Comparison of ENCODE assay signal across 13 cellular contexts in the genomic region with DNA sequence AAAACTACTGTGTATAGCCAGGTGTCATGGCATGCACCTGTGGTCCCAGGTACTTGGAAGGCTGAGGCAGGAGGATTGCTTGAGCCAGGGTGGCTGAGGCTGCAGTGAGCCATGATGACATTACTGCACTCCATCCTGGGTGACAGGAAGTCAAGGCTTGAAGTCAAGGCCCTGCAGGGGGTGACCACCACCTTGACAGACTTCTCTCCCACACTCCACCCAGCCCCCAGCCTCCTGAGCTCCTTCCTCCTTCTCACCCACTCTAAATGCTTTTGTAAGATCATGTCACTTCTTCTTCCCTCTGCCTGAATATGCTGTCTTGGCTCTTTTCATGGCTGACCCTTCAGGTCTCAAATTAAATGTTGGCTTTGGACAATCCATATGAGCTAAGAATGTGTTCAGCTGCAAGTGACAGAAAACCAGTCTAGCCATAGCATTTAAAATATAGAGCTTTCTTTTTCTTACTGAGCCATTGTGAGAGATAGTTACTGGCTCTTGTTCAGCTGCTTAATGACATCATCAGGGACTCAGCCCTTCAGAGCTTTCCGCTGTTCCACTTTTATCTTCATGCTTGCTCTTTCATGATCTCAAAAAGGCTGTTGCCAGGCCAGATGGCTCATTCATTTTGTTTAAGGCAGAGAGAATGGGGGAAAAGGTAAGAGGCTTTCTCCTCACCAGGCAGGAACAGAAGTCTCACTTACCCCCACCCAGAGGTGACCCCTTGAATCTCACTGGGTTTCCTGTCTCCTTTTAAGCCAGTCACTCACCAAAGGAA. TPM values are rescaled to one million over a fixed set of nuclear protein-coding genes. Genes with fewer than 3 reads are reported as not detected.
A peak's percentile ranks its signal among the peaks of the same experiment; 100 is the strongest.
DNase-seq lines count a peak whose midpoint lies in the region; ATAC-seq and TF ChIP-seq lines count a peak whose summit lies in the region.
"Had no signal": no experiment of that assay in that cellular context is flagged by ENCODE, and none has a peak within 500 bp of the region (broad histone marks: within the 10 kb centered on the region; RNA-seq: fewer than 3 reads in every experiment).

No MANE protein-coding gene starts in this region.

- POLR2A ChIA-PET in IMR-90 (lab: Charles Lee; ENCODE audit: unreplicated experiment) = no interaction called here

- no peak overlapping the region for H3K4me2 ChIP-seq in IMR-90 (ENCODE audit: low read depth, low read length)

- H2BK5ac ChIP-seq in IMR-90 (ENCODE audit: low read depth, low read length, poor library complexity, severe bottlenecking) = no peak overlapping the region

- no peaks in the 10 kb centered on the region for H3K27me3 Mint-ChIP-seq in activated naive CD8-positive, alpha-beta T cell treated with anti-CD3 and anti-CD28 coated beads, Interleukin-2, amount 50 U/mL, for 24 hours
- peaks cover 15 to 24% of the 10 kb centered on the region in 2 donors for H3K27me3 Mint-ChIP-seq in natural killer cell (ENCODE audit: low read depth in 2 of 2)

- H2BK120ac ChIP-seq in IMR-90 (ENCODE audit: low read depth, low read length) = no peak overlapping the region

- H3K9me1 ChIP-seq in IMR-90 (ENCODE audit: insufficient read depth, low read length) = peaks cover 7% of the 10 kb centered on the region

- peak overlapping the region; percentile 55 for H3K27ac Mint-ChIP-seq in activated naive CD8-positive, alpha-beta T cell treated with anti-CD3 and anti-CD28 coated beads, Interleukin-2, amount 50 U/mL, for 24 hours
- peak overlapping the region in 1 of 2 donors; percentile 37 for H3K27ac Mint-ChIP-seq in natural killer cell
- H3K27ac Mint-ChIP-seq: endodermal cell had no signal

- H3K14ac ChIP-seq in IMR-90 (replicated peaks; ENCODE audit: low read depth, low read length) = no peak overlapping the region

- WGBS in IMR-90 (ENCODE audit: extremely low coverage in 2 of 2, insufficient read length in 1 of 2), 2 experiments = no CpG with 5 or more reads among the region's 1 CpG

- H4K8ac ChIP-seq in IMR-90 (ENCODE audit: low read depth in 2 of 2, low read length in 2 of 2) = no peak overlapping the region

- ATAC-seq in IMR-90 (ENCODE audit: low read depth) (no peak), natural killer cell (peak in 2 of 3 donors; percentile 40 to 61)
- ATAC-seq in activated naive CD8-positive, alpha-beta T cell treated with anti-CD3 and anti-CD28 coated beads, Interleukin-2, amount 50 U/mL, for 24 hours = peak; percentile 54

- H3K79me1 ChIP-seq in IMR-90 (ENCODE audit: low read depth in 1 of 2, low read length in 2 of 2) = no peaks in the 10 kb centered on the region

- no peak for TF ChIP-seq CTCF in IMR-90 (conservative IDR thresholded peaks at IDR 0.05; ENCODE audit: low read depth, low read length)
- no peak for TF ChIP-seq CTCF in natural killer cell (IDR thresholded peaks at IDR 0.05)

- no peak for TF ChIP-seq POLR2A in IMR-90 (IDR thresholded peaks at IDR 0.05; ENCODE audit: low read depth, low read length)

- no peak overlapping the region for H2AK5ac ChIP-seq in IMR-90 (ENCODE audit: low read depth, low read length)

- H3K9ac ChIP-seq in IMR-90 (ENCODE audit: low read depth, low read length) = no peak overlapping the region

- no peak overlapping the region for H4K5ac ChIP-seq in IMR-90 (ENCODE audit: low read depth, low read length)

- no peak overlapping the region for H2AK9ac ChIP-seq in IMR-90 (replicated peaks; ENCODE audit: low read depth, low read length, poor library complexity)

- H3K36me3 ChIP-seq in IMR-90 (ENCODE audit: control insufficient read depth, insufficient read depth, low read length) = no peaks in the 10 kb centered on the region
- H3K36me3 ChIP-seq: neutrophil, vagina had no signal

- no peak overlapping the region for H3K27ac ChIP-seq in IMR-90 (ENCODE audit: insufficient read depth, low read length)
- H3K27ac ChIP-seq: neutrophil, SK-N-MC, vagina had no signal

- no peak overlapping the region for H3K23ac ChIP-seq in IMR-90 (ENCODE audit: low read depth, low read length)

- no TSS peak for BruUV-seq in IMR-90 (replicated peaks; lab: Mats Ljungman, UMichigan)

- peaks cover 10% of the 10 kb centered on the region for H3K9me3 Mint-ChIP-seq in activated naive CD8-positive, alpha-beta T cell treated with anti-CD3 and anti-CD28 coated beads, Interleukin-2, amount 50 U/mL, for 24 hours
- H3K9me3 Mint-ChIP-seq in natural killer cell = peaks cover 3 to 4% of the 10 kb centered on the region in 2 donors

- H3K36me3 Mint-ChIP-seq in activated naive CD8-positive, alpha-beta T cell treated with anti-CD3 and anti-CD28 coated beads, Interleukin-2, amount 50 U/mL, for 24 hours (ENCODE audit: low read depth) = no peaks in the 10 kb centered on the region
- peaks cover 6% of the 10 kb centered on the region for H3K36me3 Mint-ChIP-seq in natural killer cell

- H3K4ac ChIP-seq in IMR-90 (ENCODE audit: low read depth, low read length) = no peak overlapping the region

- CTCF ChIA-PET in IMR-90 (lab: Yijun Ruan, JAX) = no interaction called here

- DNase-seq in activated CD4-positive, alpha-beta T cell treated with anti-CD3 and anti-CD28 coated beads, Interleukin-2, amount 50 U/mL, for 1 hour = peak; percentile 16
- DNase-seq in activated CD4-positive, alpha-beta T cell treated with anti-CD3 and anti-CD28 coated beads, Interleukin-2, amount 50 U/mL, for 48 hours = no peak
- DNase-seq in IMR-90 (peak; percentile 44), natural killer cell (no peak), NCI-H187 treated with DMSO at 0.1 percent for 48 hours (lab: John Stamatoyannopoulos, UW) (no peak), NCI-H1105 (lab: John Stamatoyannopoulos, UW) (no peak), RPMI8226 (no peak)
- no peak for DNase-seq in activated naive CD8-positive, alpha-beta T cell treated with anti-CD3 and anti-CD28 coated beads, Interleukin-2, amount 50 U/mL, for 24 hours
- DNase-seq: aorta, endodermal cell had no signal

- no peak overlapping the region for H3K18ac ChIP-seq in IMR-90 (ENCODE audit: low read depth, low read length)

- intact Hi-C loops in IMR-90 (cut with micrococcal nuclease) = no loop called here
- intact Hi-C loops in natural killer cell (cut with micrococcal nuclease) = no loop called here

- no peak overlapping the region for H2BK20ac ChIP-seq in IMR-90 (ENCODE audit: low read depth, low read length)

- H4K20me1 ChIP-seq in IMR-90 (ENCODE audit: insufficient read depth, low read length) = no peaks in the 10 kb centered on the region

- no peak overlapping the region for H3K4me3 ChIP-seq in IMR-90 (ENCODE audit: insufficient read depth, low read depth, low read length)
- H3K4me3 ChIP-seq: SK-N-MC, vagina had no signal

- no peak overlapping the region for H2BK15ac ChIP-seq in IMR-90 (ENCODE audit: low read depth, low read length)

- no peak overlapping the region for H2AFZ ChIP-seq in IMR-90 (replicated peaks; ENCODE audit: low read length, poor library complexity)

- H3K4me1 ChIP-seq in IMR-90 (ENCODE audit: control insufficient read depth, insufficient read depth, low read length) = peaks cover 11% of the 10 kb centered on the region

- no peak overlapping the region for H3K56ac ChIP-seq in IMR-90 (ENCODE audit: extremely low read depth, insufficient read depth, low read length)

- no peaks in the 10 kb centered on the region; the same call in 1 of the 2 replicates for H3K27me3 ChIP-seq in IMR-90 (ENCODE audit: control insufficient read depth, insufficient read depth, low read length)
- H3K27me3 ChIP-seq: neutrophil, vagina had no signal

- TF ChIP-seq RAD21 in IMR-90 (IDR thresholded peaks at IDR 0.05; ENCODE audit: low read length) = no peak

- peaks cover 35% of the 10 kb centered on the region for H3K4me1 Mint-ChIP-seq in activated naive CD8-positive, alpha-beta T cell treated with anti-CD3 and anti-CD28 coated beads, Interleukin-2, amount 50 U/mL, for 24 hours
- peaks cover 13 to 15% of the 10 kb centered on the region in 2 donors for H3K4me1 Mint-ChIP-seq in natural killer cell

- H3K9me3 ChIP-seq in IMR-90 (ENCODE audit: control insufficient read depth, insufficient read depth, low read length) = peaks cover 2% of the 10 kb centered on the region; the same call in 1 of the 2 replicates
- H3K9me3 ChIP-seq: neutrophil, vagina had no signal

- in situ Hi-C loops in IMR-90 (cut with MboI; ENCODE audit: low sequenced_read_pairs) = no loop called here

- no peak overlapping the region for H4K91ac ChIP-seq in IMR-90 (ENCODE audit: insufficient read depth, low read depth, low read length)

- dilution Hi-C loops in IMR-90 (cut with HindIII; ENCODE audit: low sequenced_read_pairs, unreplicated experiment) = no loop called here

- no peak overlapping the region for H3K4me3 Mint-ChIP-seq in activated naive CD8-positive, alpha-beta T cell treated with anti-CD3 and anti-CD28 coated beads, Interleukin-2, amount 50 U/mL, for 24 hours
- H3K4me3 Mint-ChIP-seq in natural killer cell = no peak overlapping the region
- H3K4me3 Mint-ChIP-seq: endodermal cell had no signal

TF ChIP-seq in IMR-90, 13 proteins besides CTCF, POLR2A, EP300 and RAD21:
- TF ChIP-seq NFE2L2 (IDR thresholded peaks at IDR 0.05; ENCODE audit: low read depth, low read length) = no peak
- TF ChIP-seq, protein P1, sequence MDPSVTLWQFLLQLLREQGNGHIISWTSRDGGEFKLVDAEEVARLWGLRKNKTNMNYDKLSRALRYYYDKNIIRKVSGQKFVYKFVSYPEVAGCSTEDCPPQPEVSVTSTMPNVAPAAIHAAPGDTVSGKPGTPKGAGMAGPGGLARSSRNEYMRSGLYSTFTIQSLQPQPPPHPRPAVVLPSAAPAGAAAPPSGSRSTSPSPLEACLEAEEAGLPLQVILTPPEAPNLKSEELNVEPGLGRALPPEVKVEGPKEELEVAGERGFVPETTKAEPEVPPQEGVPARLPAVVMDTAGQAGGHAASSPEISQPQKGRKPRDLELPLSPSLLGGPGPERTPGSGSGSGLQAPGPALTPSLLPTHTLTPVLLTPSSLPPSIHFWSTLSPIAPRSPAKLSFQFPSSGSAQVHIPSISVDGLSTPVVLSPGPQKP (IDR thresholded peaks at IDR 0.05; ENCODE audit: borderline replicate concordance, low read depth, low read length) = no peak
- no peak for TF ChIP-seq FOS (IDR thresholded peaks at IDR 0.05; ENCODE audit: low read depth, low read length)
- TF ChIP-seq BHLHE40 (IDR thresholded peaks at IDR 0.05; ENCODE audit: low read depth, low read length) = no peak
- no peak for TF ChIP-seq RFX5 (IDR thresholded peaks at IDR 0.05; ENCODE audit: low read depth, low read length)
- TF ChIP-seq MXI1 (IDR thresholded peaks at IDR 0.05; ENCODE audit: borderline replicate concordance, low read depth, low read length) = no peak
- no peak for TF ChIP-seq MAFK (IDR thresholded peaks at IDR 0.05; ENCODE audit: low read depth, low read length)
- TF ChIP-seq RCOR1 (IDR thresholded peaks at IDR 0.05; ENCODE audit: insufficient replicate concordance, low read length) = no peak

RNA-seq across cellular contexts. Expression of a gene that starts 36.7 kb away (rescaled TPM):
- total RNA-seq in IMR-90 (2012; rRNA removed) (20.8 and 22.8 TPM in 2 replicates), natural killer cell (10 to 100 TPM; 39.0 to 61.5 (median 44.3) TPM)
- 8.0 and 9.1 TPM in 2 replicates for polyA plus RNA-seq in IMR-90 (2012; rRNA removed)
- polyA plus RNA-seq in IMR-90 (2012; cell fraction: cytosol; rRNA removed) = 3.6 and 4.1 TPM in 2 replicates
- 5.4 and 10.4 TPM in 2 replicates for polyA plus RNA-seq in IMR-90 (2012; cell fraction: nucleus; rRNA removed; ENCODE audit: low replicate concordance)

Comparison
In these comparisons a context has a peak if more than half of its experiments do, and no peak if none do; other contexts are left out.
1. DNase-seq: peak in activated CD4-positive, alpha-beta T cell treated with anti-CD3 and anti-CD28 coated beads, Interleukin-2, amount 50 U/mL, for 1 hour (single experiment) and IMR-90 (single experiment); none in activated CD4-positive, alpha-beta T cell treated with anti-CD3 and anti-CD28 coated beads, Interleukin-2, amount 50 U/mL, for 48 hours (0 of 2), activated naive CD8-positive, alpha-beta T cell treated with anti-CD3 and anti-CD28 coated beads, Interleukin-2, amount 50 U/mL, for 24 hours (single experiment), natural killer cell (single experiment), NCI-H187 treated with DMSO at 0.1 percent for 48 hours (single experiment), NCI-H1105 (single experiment) and RPMI8226 (single experiment).